ENCODE assay signal across 1 cellular context in genomic region chr17:15999141-15999973, GRCh38.
A peak's percentile ranks its signal among the peaks of the same experiment; 100 is the strongest.
TF ChIP-seq lines count a peak whose summit lies in the region.

TSS of gene TTC19 (plus strand) at chr17:15999824. CDS start at chr17:15999849, 25 bp downstream.
TSS of gene ZSWIM7 (minus strand) at chr17:15999704. CDS start at chr17:15999594, 110 bp downstream.

TF ChIP-seq in K562, 482 proteins besides CTCF, POLR2A, EP300 and RAD21 (continued from another document and continues in another):
- TF ChIP-seq CTCFL (IDR thresholded peaks at IDR 0.05; ENCODE audit: borderline replicate concordance, insufficient read depth, low read depth, low read length, poor library complexity, severe bottlenecking) (no peak), NCOA2 (IDR thresholded peaks at IDR 0.05; ENCODE audit: partially characterized antibody in 2 of 2) (no peak), THAP12 (CRISPR knock-in tag; IDR thresholded peaks at IDR 0.05) (no peak), TRIM24 (IDR thresholded peaks at IDR 0.05) (0 out of 4 replicates have a peak, but pooled peaks of 1 of the 2 experiments have one; percentile 28), MYC (IDR thresholded peaks at IDR 0.05; ENCODE audit: low read depth, low read length) (peak; percentile 85), MYC (CRISPR knock-in tag; IDR thresholded peaks at IDR 0.05; ENCODE audit: borderline replicate concordance, low read depth) (no peak), HCFC1 (IDR thresholded peaks at IDR 0.05; ENCODE audit: low read depth, low read length) (peak; percentile 47; the same call in 1 of the 2 replicates), TCF7 (IDR thresholded peaks at IDR 0.05; ENCODE audit: borderline replicate concordance) (no peak), ZSCAN32 (CRISPR knock-in tag; IDR thresholded peaks at IDR 0.05) (no peak), ZBTB40 (IDR thresholded peaks at IDR 0.05) (peak; percentile 38; the same call in 1 of the 2 replicates), ZBTB40 (CRISPR knock-in tag; IDR thresholded peaks at IDR 0.05) (no peak), ARID4B (CRISPR knock-in tag; IDR thresholded peaks at IDR 0.05) (peak; percentile 91), ELF4 (CRISPR knock-in tag; IDR thresholded peaks at IDR 0.05) (no peak), TEAD1 (CRISPR knock-in tag; IDR thresholded peaks at IDR 0.05) (peak in 1 of 2 experiments; percentile 81; a peak in 1 of 4 replicates), SOX6 (IDR thresholded peaks at IDR 0.05) (peak; percentile 65), GABPA (tag; conservative IDR thresholded peaks at IDR 0.05; ENCODE audit: low read depth) (peak; percentile 69), SMAD4 (CRISPR knock-in tag; conservative IDR thresholded peaks at IDR 0.05) (peak; percentile 70), ZMIZ1 (IDR thresholded peaks at IDR 0.05; ENCODE audit: low read depth in 2 of 2, low read length in 2 of 2) (no peak), TAF1 (IDR thresholded peaks at IDR 0.05; ENCODE audit: control insufficient read depth, extremely low read depth, insufficient read depth, low read length, severe bottlenecking) (peak; percentile 89), ID3 (CRISPR knock-in tag; IDR thresholded peaks at IDR 0.05) (no peak), ID3 (tag; IDR thresholded peaks at IDR 0.05) (0 out of 2 replicates have a peak, but pooled peaks have one; percentile 53), HIVEP1 (CRISPR knock-in tag; IDR thresholded peaks at IDR 0.05) (no peak), E2F1 (CRISPR knock-in tag; IDR thresholded peaks at IDR 0.05) (0 out of 2 replicates have a peak, but pooled peaks have one; percentile 58), C11orf30 (IDR thresholded peaks at IDR 0.05; ENCODE audit: low read depth) (peak; percentile 69), HMBOX1 (IDR thresholded peaks at IDR 0.05) (no peak), ZNF586 (CRISPR knock-in tag; conservative IDR thresholded peaks at IDR 0.05) (no peak), RBM14 (IDR thresholded peaks at IDR 0.05; ENCODE audit: borderline replicate concordance, insufficient read depth, low read depth, low read length) (no peak), TAF9B (IDR thresholded peaks at IDR 0.05; ENCODE audit: partially characterized antibody) (peak; percentile 83), PHF20 (IDR thresholded peaks at IDR 0.05; ENCODE audit: partially characterized antibody) (peak; percentile 75), NR2C2 (CRISPR knock-in tag; IDR thresholded peaks at IDR 0.05) (peak; percentile 52), NR2C2 (tag; IDR thresholded peaks at IDR 0.05) (peak; percentile 86), FOXP1 (CRISPR knock-in tag; IDR thresholded peaks at IDR 0.05) (peak; percentile 92)
